ENCODE assay signal across 1 cellular context in genomic region chr15:72784233-72784876, GRCh38.
TF ChIP-seq lines count a peak whose summit lies in the region.

No MANE protein-coding gene starts in this region.

TF ChIP-seq in WTC11, 78 proteins besides CTCF, POLR2A, EP300 and RAD21 (continued from another document):
- no peak for TF ChIP-seq KAT7 (CRISPR knock-in tag; IDR thresholded peaks at IDR 0.05; ENCODE audit: borderline replicate concordance)
- no peak for TF ChIP-seq E2F5 (CRISPR knock-in tag; IDR thresholded peaks at IDR 0.05)
- TF ChIP-seq MLX (CRISPR knock-in tag; IDR thresholded peaks at IDR 0.05), result no peak
- TF ChIP-seq SOX15 (CRISPR knock-in tag; IDR thresholded peaks at IDR 0.05), result no peak
- no peak for TF ChIP-seq AR (CRISPR knock-in tag; IDR thresholded peaks at IDR 0.05)
- no peak for TF ChIP-seq JAZF1 (CRISPR knock-in tag; IDR thresholded peaks at IDR 0.05)
- TF ChIP-seq ZNF281 (CRISPR knock-in tag; IDR thresholded peaks at IDR 0.05), result no peak
- TF ChIP-seq NR1H2 (CRISPR knock-in tag; IDR thresholded peaks at IDR 0.05), result no peak
- no peak for TF ChIP-seq CREM (CRISPR knock-in tag; IDR thresholded peaks at IDR 0.05)
- TF ChIP-seq NR3C1 (CRISPR knock-in tag; conservative IDR thresholded peaks at IDR 0.05; ENCODE audit: low read depth), result no peak
- no peak for TF ChIP-seq ESRRA (CRISPR knock-in tag; IDR thresholded peaks at IDR 0.05; ENCODE audit: borderline replicate concordance)
